3 cellular contexts compared by ENCODE assay signal in the genomic region with DNA sequence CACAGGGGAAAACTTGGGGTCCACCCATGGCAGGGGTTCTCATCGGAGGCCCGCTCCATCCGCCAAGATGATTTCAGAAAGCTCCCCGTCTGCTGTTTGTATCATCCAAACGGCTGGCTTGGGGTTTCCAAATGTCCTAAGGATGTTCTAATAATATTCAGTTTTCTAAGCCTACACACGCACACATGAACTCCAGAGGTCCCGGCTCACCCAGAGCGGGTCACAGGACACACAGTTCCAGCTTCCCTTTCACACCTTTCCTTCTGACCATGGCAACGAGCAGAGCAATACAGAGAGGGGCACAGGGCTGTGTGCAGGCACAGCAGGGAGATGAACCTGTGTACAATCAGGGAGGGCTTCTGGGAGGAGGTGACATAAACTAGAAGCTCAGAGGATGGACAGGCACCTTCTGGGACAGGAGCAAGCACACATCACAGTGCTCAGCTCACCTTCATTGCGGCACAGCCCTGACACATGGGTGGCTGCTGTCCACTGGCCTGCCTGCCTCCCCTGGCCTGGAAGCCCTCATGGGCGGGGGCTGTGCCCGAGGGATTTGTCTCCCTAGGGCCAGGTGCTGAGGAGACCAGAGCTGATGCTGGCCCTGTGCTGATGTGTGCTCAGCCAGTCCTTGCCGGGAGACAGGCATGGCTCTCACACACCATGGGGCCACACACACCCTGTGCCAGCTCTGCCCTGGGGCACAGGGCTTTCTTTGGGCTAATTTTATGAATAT.
TF ChIP-seq lines count a peak whose summit lies in the region.

No MANE protein-coding gene starts in this region.

TF ChIP-seq in HCT116, 20 proteins besides CTCF, POLR2A, EP300 and RAD21:
- TF ChIP-seq EZH2 (IDR thresholded peaks at IDR 0.05) (no peak), YY1 (IDR thresholded peaks at IDR 0.05; ENCODE audit: extremely low read depth, insufficient replicate concordance, low read depth, low read length) (no peak), FOSL1 (IDR thresholded peaks at IDR 0.05; ENCODE audit: low read depth) (no peak), CEBPB (IDR thresholded peaks at IDR 0.05; ENCODE audit: low read depth) (no peak), TCF7L2 (IDR thresholded peaks at IDR 0.05; ENCODE audit: borderline replicate concordance, extremely low read depth, insufficient read depth, insufficient read length) (no peak)
- TF ChIP-seq, protein P1, sequence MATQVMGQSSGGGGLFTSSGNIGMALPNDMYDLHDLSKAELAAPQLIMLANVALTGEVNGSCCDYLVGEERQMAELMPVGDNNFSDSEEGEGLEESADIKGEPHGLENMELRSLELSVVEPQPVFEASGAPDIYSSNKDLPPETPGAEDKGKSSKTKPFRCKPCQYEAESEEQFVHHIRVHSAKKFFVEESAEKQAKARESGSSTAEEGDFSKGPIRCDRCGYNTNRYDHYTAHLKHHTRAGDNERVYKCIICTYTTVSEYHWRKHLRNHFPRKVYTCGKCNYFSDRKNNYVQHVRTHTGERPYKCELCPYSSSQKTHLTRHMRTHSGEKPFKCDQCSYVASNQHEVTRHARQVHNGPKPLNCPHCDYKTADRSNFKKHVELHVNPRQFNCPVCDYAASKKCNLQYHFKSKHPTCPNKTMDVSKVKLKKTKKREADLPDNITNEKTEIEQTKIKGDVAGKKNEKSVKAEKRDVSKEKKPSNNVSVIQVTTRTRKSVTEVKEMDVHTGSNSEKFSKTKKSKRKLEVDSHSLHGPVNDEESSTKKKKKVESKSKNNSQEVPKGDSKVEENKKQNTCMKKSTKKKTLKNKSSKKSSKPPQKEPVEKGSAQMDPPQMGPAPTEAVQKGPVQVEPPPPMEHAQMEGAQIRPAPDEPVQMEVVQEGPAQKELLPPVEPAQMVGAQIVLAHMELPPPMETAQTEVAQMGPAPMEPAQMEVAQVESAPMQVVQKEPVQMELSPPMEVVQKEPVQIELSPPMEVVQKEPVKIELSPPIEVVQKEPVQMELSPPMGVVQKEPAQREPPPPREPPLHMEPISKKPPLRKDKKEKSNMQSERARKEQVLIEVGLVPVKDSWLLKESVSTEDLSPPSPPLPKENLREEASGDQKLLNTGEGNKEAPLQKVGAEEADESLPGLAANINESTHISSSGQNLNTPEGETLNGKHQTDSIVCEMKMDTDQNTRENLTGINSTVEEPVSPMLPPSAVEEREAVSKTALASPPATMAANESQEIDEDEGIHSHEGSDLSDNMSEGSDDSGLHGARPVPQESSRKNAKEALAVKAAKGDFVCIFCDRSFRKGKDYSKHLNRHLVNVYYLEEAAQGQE (IDR thresholded peaks at IDR 0.05; ENCODE audit: low read depth): no peak

TF ChIP-seq in H1, 55 proteins besides CTCF, POLR2A, EP300 and RAD21:
- TF ChIP-seq SP2 (IDR thresholded peaks at IDR 0.05; ENCODE audit: low read length) (no peak), RBBP5 (IDR thresholded peaks at IDR 0.05; ENCODE audit: borderline replicate concordance, low read depth, low read length) (no peak), SIN3A (conservative IDR thresholded peaks at IDR 0.05 in 1 of 2, IDR thresholded peaks at IDR 0.05 in 1 of 2; ENCODE audit: low read depth in 1 of 2, low read length in 2 of 2) (no peak), NRF1 (IDR thresholded peaks at IDR 0.05; ENCODE audit: low read depth, low read length) (no peak), CREB1 (IDR thresholded peaks at IDR 0.05) (no peak), SIRT6 (IDR thresholded peaks at IDR 0.05; ENCODE audit: low read length) (no peak), EGR1 (IDR thresholded peaks at IDR 0.05; ENCODE audit: borderline replicate concordance, low read depth, low read length) (no peak), FOSL1 (IDR thresholded peaks at IDR 0.05; ENCODE audit: insufficient read depth, low read depth, low read length) (no peak), KDM1A (IDR thresholded peaks at IDR 0.05; ENCODE audit: borderline replicate concordance, low read length) (no peak)

TF ChIP-seq in HepG2, 621 proteins besides CTCF, POLR2A, EP300 and RAD21:
- peak; percentile 90 for TF ChIP-seq ZFP36 (IDR thresholded peaks at IDR 0.05; ENCODE audit: borderline replicate concordance, low read depth, low read length, partially characterized antibody)
- TF ChIP-seq SP2 (CRISPR knock-in tag; IDR thresholded peaks at IDR 0.05): 0 out of 2 replicates have a peak, but pooled peaks have one; percentile 15
- peak; percentile 77 for TF ChIP-seq ZMYM3 (CRISPR knock-in tag; IDR thresholded peaks at IDR 0.05)
- no peak for TF ChIP-seq PHF20 (CRISPR knock-in tag; IDR thresholded peaks at IDR 0.05)
- 0 out of 2 replicates have a peak, but pooled peaks have one; percentile 42 for TF ChIP-seq RFXANK (CRISPR knock-in tag; IDR thresholded peaks at IDR 0.05)
- TF ChIP-seq ZNF207 (IDR thresholded peaks at IDR 0.05; ENCODE audit: borderline replicate concordance): no peak
- TF ChIP-seq ZNF7 (CRISPR knock-in tag; IDR thresholded peaks at IDR 0.05): peak; percentile 81
- TF ChIP-seq KDM1A (CRISPR knock-in tag; IDR thresholded peaks at IDR 0.05): peak; percentile 62; the same call in 1 of the 2 replicates
- TF ChIP-seq ZNF850 (CRISPR knock-in tag; conservative IDR thresholded peaks at IDR 0.05): no peak
- peak; percentile 83 for TF ChIP-seq RFX5 (IDR thresholded peaks at IDR 0.05; ENCODE audit: low read depth, low read length)
- TF ChIP-seq, protein P2, sequence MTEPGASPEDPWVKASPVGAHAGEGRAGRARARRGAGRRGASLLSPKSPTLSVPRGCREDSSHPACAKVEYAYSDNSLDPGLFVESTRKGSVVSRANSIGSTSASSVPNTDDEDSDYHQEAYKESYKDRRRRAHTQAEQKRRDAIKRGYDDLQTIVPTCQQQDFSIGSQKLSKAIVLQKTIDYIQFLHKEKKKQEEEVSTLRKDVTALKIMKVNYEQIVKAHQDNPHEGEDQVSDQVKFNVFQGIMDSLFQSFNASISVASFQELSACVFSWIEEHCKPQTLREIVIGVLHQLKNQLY (CRISPR knock-in tag; IDR thresholded peaks at IDR 0.05): 0 out of 2 replicates have a peak, but pooled peaks have one; percentile 3
TF ChIP-seq in HepG2: peak in this region for 8.
